16 cellular contexts compared by ENCODE assay signal in the genomic region with DNA sequence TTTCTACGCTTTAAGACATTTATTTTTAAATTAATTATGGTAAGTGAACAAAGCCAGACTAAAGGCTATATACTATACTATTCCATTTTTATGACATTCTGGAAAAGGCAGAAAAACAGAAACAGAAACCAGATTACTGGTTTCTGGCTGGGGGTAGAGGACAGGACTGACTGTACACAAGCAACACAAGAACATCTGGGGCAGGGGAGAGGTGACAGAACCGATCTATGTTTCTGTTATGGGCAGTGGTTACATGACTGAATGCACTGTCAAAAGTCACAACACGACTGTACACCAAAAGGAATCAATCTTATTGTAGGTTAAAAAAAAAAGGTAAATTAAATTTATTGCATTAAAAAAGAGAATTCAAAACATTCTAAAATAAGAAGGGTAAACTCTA.
DNase-seq lines count a peak whose midpoint lies in the region; ATAC-seq and TF ChIP-seq lines count a peak whose summit lies in the region.
"Had no signal": no experiment of that assay in that cellular context is flagged by ENCODE, and none has a peak within 500 bp of the region (broad histone marks: within the 10 kb centered on the region; RNA-seq: fewer than 3 reads in every experiment).

No MANE protein-coding gene starts in this region.

- no peak overlapping the region for H3K27ac Mint-ChIP-seq in activated CD4-positive, alpha-beta T cell treated with anti-CD3 and anti-CD28 coated beads for 36 hours
- H3K27ac Mint-ChIP-seq: HFFc6 had no signal

- H2AFZ ChIP-seq in OCI-LY7 (ENCODE audit: low read length), result no peak overlapping the region
- H2AFZ ChIP-seq: PC-9 had no signal

- no peaks in the 10 kb centered on the region for H3K79me2 ChIP-seq in OCI-LY7 (ENCODE audit: insufficient read depth, low read depth, low read length)

- peaks cover 22% of the 10 kb centered on the region for H3K4me1 Mint-ChIP-seq in activated CD4-positive, alpha-beta T cell treated with anti-CD3 and anti-CD28 coated beads for 36 hours

- WGBS in right lobe of liver (ENCODE audit: insufficient coverage, low coverage, low lambda C conversion rate, missing lambda C conversion rate), result 37% methylated on average over 3 of the region's 3 CpGs
- WGBS in tibial nerve, 2 donors, result 74% methylated on average over 3 of the region's 3 CpGs

- H3K9me2 ChIP-seq in OCI-LY7 (ENCODE audit: insufficient read depth, low read length), result no peaks in the 10 kb centered on the region

- no peak overlapping the region for H3K4me3 Mint-ChIP-seq in activated CD4-positive, alpha-beta T cell treated with anti-CD3 and anti-CD28 coated beads for 36 hours
- H3K4me3 Mint-ChIP-seq: HFFc6 had no signal

- H3K36me3 Mint-ChIP-seq in activated CD4-positive, alpha-beta T cell treated with anti-CD3 and anti-CD28 coated beads for 36 hours (ENCODE audit: low read depth), result peaks cover 53% of the 10 kb centered on the region

- TF ChIP-seq POLR2A in right lobe of liver (IDR thresholded peaks at IDR 0.05) (no peak), tibial nerve (IDR thresholded peaks at IDR 0.05) (no peak)

- CTCF ChIA-PET in activated CD4-positive, alpha-beta T cell treated with anti-CD3 and anti-CD28 coated beads for 36 hours (lab: Charles Lee), result no interaction called here
- CTCF ChIA-PET in OCI-LY7 (lab: Charles Lee; ENCODE audit: unreplicated experiment), result no interaction called here

- ATAC-seq in activated CD4-positive, alpha-beta T cell treated with anti-CD3 and anti-CD28 coated beads for 36 hours, result peak; percentile 96
- ATAC-seq in GM21526 (IDR thresholded peaks at IDR 0.05; ENCODE audit: low FRiP score, unreplicated experiment) (peak; percentile 84), HG03439 (IDR thresholded peaks at IDR 0.05; ENCODE audit: unreplicated experiment) (peak; percentile 73), right lobe of liver (peak; percentile 41 to 79 (median 65))

- intact Hi-C loops in activated CD4-positive, alpha-beta T cell treated with anti-CD3 and anti-CD28 coated beads for 36 hours (cut with DNase I, micrococcal nuclease), result no loop called here
- intact Hi-C loops in right lobe of liver (cut with DNase I), result no loop called here
- intact Hi-C loops in OCI-LY7 (cut with micrococcal nuclease; ENCODE audit: unreplicated experiment), result no loop called here

- H3K4me1 ChIP-seq in right lobe of liver (peaks cover 0 to 26% (median 10%) of the 10 kb centered on the region in 4 donors), tibial nerve (peaks cover 0 to 4% (median 0%) of the 10 kb centered on the region in 4 donors), OCI-LY7 (ENCODE audit: insufficient read depth, low read length, poor library complexity, severe bottlenecking) (no peaks in the 10 kb centered on the region)

- H3K9me3 ChIP-seq in right lobe of liver (no peaks in the 10 kb centered on the region), tibial nerve (no peaks in the 10 kb centered on the region), OCI-LY7 (ENCODE audit: low read length) (no peaks in the 10 kb centered on the region)
- H3K9me3 ChIP-seq: sigmoid colon had no signal

- H3K27me3 ChIP-seq in right lobe of liver (no peaks in the 10 kb centered on the region), tibial nerve (no peaks in the 10 kb centered on the region)
- H3K27me3 ChIP-seq: sigmoid colon had no signal

- POLR2A ChIA-PET in activated CD4-positive, alpha-beta T cell treated with anti-CD3 and anti-CD28 coated beads for 36 hours (lab: Charles Lee), result no interaction called here
- POLR2A ChIA-PET in OCI-LY7 (lab: Charles Lee), result no interaction called here

- peak overlapping the region; percentile 53 to 82 (median 59) for H3K27ac ChIP-seq in right lobe of liver
- H3K27ac ChIP-seq in tibial nerve, result peak overlapping the region in 1 of 4 donors; percentile 49
- no peak overlapping the region for H3K27ac ChIP-seq in OCI-LY7 (ENCODE audit: low read depth, low read length, poor library complexity, severe bottlenecking)
- H3K27ac ChIP-seq: PC-9, sigmoid colon, VCaP had no signal

- H3K4me3 ChIP-seq in right lobe of liver (no peak overlapping the region), tibial nerve (no peak overlapping the region), OCI-LY7 (ENCODE audit: low read depth, low read length, poor library complexity, severe bottlenecking) (no peak overlapping the region)
- H3K4me3 ChIP-seq: lung, PC-9, sigmoid colon had no signal

- BruUV-seq in OCI-LY7 (replicated peaks; lab: Mats Ljungman, UMichigan), result no TSS peak

- H3K27me3 Mint-ChIP-seq in activated CD4-positive, alpha-beta T cell treated with anti-CD3 and anti-CD28 coated beads for 36 hours, result no peaks in the 10 kb centered on the region

- H3K36me3 ChIP-seq in right lobe of liver, result peaks cover 0 to 4% (median 0%) of the 10 kb centered on the region in 4 donors
- H3K36me3 ChIP-seq in tibial nerve, result peaks cover 0 to 35% (median 0%) of the 10 kb centered on the region in 3 donors
- H3K36me3 ChIP-seq in OCI-LY7 (ENCODE audit: insufficient read depth, low read length), result peaks cover 70% of the 10 kb centered on the region

- no peaks in the 10 kb centered on the region for H3K9me3 Mint-ChIP-seq in activated CD4-positive, alpha-beta T cell treated with anti-CD3 and anti-CD28 coated beads for 36 hours (ENCODE audit: low read depth)
- H3K9me3 Mint-ChIP-seq: HFFc6 had no signal

- no peak overlapping the region for H3K4me2 ChIP-seq in OCI-LY7 (ENCODE audit: low read length)
- H3K4me2 ChIP-seq: PC-9 had no signal

- TF ChIP-seq CTCF in right lobe of liver (IDR thresholded peaks at IDR 0.05) (no peak), tibial nerve (IDR thresholded peaks at IDR 0.05) (no peak), OCI-LY7 (conservative IDR thresholded peaks at IDR 0.05; ENCODE audit: low read length) (no peak)

- TF ChIP-seq EP300 in tibial nerve (IDR thresholded peaks at IDR 0.05), result no peak

- no peaks in the 10 kb centered on the region for H4K20me1 ChIP-seq in OCI-LY7 (ENCODE audit: insufficient read depth, low read length)

- DNase-seq in activated CD4-positive, alpha-beta T cell treated with anti-CD3 and anti-CD28 coated beads for 36 hours, result peak; percentile 29
- DNase-seq in activated CD4-positive, alpha-beta T cell treated with anti-CD3 and anti-CD28 coated beads for 4 hours, result no peak
- DNase-seq in right lobe of liver (no peak), tibial nerve (ENCODE audit: low spot score in 2 of 2) (no peak), OCI-LY7 (ENCODE audit: low spot score) (no peak), NAMALWA (ENCODE audit: low spot score) (no peak)
- DNase-seq: 8988T, aorta, HFFc6, NCI-H1048, PC-9, sigmoid colon had no signal
